15 cellular contexts compared by ENCODE assay signal in genomic region chr3:146421814-146422748, GRCh38. TPM values are rescaled to one million over a fixed set of nuclear protein-coding genes. Genes with fewer than 3 reads are reported as not detected.
DNase-seq lines count a peak whose midpoint lies in the region; ATAC-seq, FAIRE-seq and TF ChIP-seq lines count a peak whose summit lies in the region.
"Had no signal": no experiment of that assay in that cellular context is flagged by ENCODE, and none has a peak within 500 bp of the region (broad histone marks: within the 10 kb centered on the region; RNA-seq: fewer than 3 reads in every experiment).

No MANE protein-coding gene starts in this region.

- no peaks in the 10 kb centered on the region for H4K20me1 ChIP-seq in astrocyte (ENCODE audit: insufficient read depth, low read length)

- H3K9me3 ChIP-seq in astrocyte (ENCODE audit: insufficient read depth, low read depth, low read length) = no peaks in the 10 kb centered on the region
- H3K9me3 ChIP-seq in CD4-positive, alpha-beta T cell (ENCODE audit: control insufficient read depth, low read length) = no peaks in the 10 kb centered on the region

- DNase-seq in HS-27A (ENCODE audit: low read depth) (peak; percentile 39), astrocyte (ENCODE audit: low read depth) (peak; percentile 82), fibroblast of the aortic adventitia (ENCODE audit: low read depth) (peak; percentile 69), smooth muscle cell of the brain vasculature (ENCODE audit: low read depth, low spot score) (peak; percentile 29), NCI-H146 treated with DMSO at 0.1 percent for 48 hours (lab: John Stamatoyannopoulos, UW; ENCODE audit: unreplicated experiment) (no peak), NCI-H2107 (lab: John Stamatoyannopoulos, UW) (no peak)
- no peak for DNase-seq in activated CD4-positive, alpha-beta T cell treated with anti-CD3 and anti-CD28 coated beads for 1 hour
- DNase-seq in CD4-positive, alpha-beta T cell = no peak
- DNase-seq: caudate nucleus, NCI-H1417 treated with DMSO at 0.1 percent for 48 hours, small intestine had no signal

- H3K9me3 Mint-ChIP-seq in astrocyte (ENCODE audit: unreplicated experiment) = no peaks in the 10 kb centered on the region
- no peaks in the 10 kb centered on the region for H3K9me3 Mint-ChIP-seq in CD4-positive, alpha-beta T cell
- H3K9me3 Mint-ChIP-seq: activated T-helper 1 cell treated with anti-CD3 and anti-CD28 coated beads, Interleukin-12 subunit alpha, Interleukin-12 subunit beta, Interleukin-2, Interleukin-4 antibody, amounts not matched to agents 30 ng/mL and 10 ng/mL and 1 ng/mL, durations not matched to agents 14 hours and 24 hours and 36 hours; type B pancreatic cell had no signal

- H3K27ac Mint-ChIP-seq in astrocyte (ENCODE audit: unreplicated experiment) = peak overlapping the region; percentile 94
- H3K27ac Mint-ChIP-seq in CD4-positive, alpha-beta T cell = no peak overlapping the region
- H3K27ac Mint-ChIP-seq: activated T-helper 1 cell treated with anti-CD3 and anti-CD28 coated beads, Interleukin-12 subunit alpha, Interleukin-12 subunit beta, Interleukin-2, Interleukin-4 antibody, amounts not matched to agents 30 ng/mL and 10 ng/mL and 1 ng/mL, durations not matched to agents 14 hours and 24 hours and 36 hours; type B pancreatic cell had no signal

- peak overlapping the region; percentile 44 for H3K4me2 ChIP-seq in astrocyte (ENCODE audit: low read length)

- no peak overlapping the region for H2AFZ ChIP-seq in astrocyte (ENCODE audit: low read depth, low read length)

- CTCF ChIA-PET in CD4-positive, alpha-beta T cell (lab: Charles Lee) = interaction anchor here (0.7 kb wide), 1 partner anchor 271 kb away, joined by 3 read pairs; no protein-coding TSS in a partner anchor

- FAIRE-seq in astrocyte (lab: Jason Lieb, UNC) = peak; percentile 9
- FAIRE-seq: D721Med, islet of Langerhans, small intestine had no signal

- H3K36me3 Mint-ChIP-seq in astrocyte (ENCODE audit: low read depth, unreplicated experiment) = no peaks in the 10 kb centered on the region
- no peaks in the 10 kb centered on the region for H3K36me3 Mint-ChIP-seq in CD4-positive, alpha-beta T cell (ENCODE audit: low read depth)
- H3K36me3 Mint-ChIP-seq: type B pancreatic cell had no signal

- H3K4me1 Mint-ChIP-seq in astrocyte (ENCODE audit: low read depth, unreplicated experiment) = peaks cover 27% of the 10 kb centered on the region
- no peaks in the 10 kb centered on the region for H3K4me1 Mint-ChIP-seq in CD4-positive, alpha-beta T cell (ENCODE audit: low read depth)

- TF ChIP-seq CTCF in astrocyte (IDR thresholded peaks at IDR 0.05; ENCODE audit: insufficient read depth, low read depth, low read length) (no peak), fibroblast of the aortic adventitia (IDR thresholded peaks at IDR 0.05; ENCODE audit: insufficient read depth, low read length) (peak; percentile 32)
- no peak for TF ChIP-seq CTCF in CD4-positive, alpha-beta T cell (IDR thresholded peaks at IDR 0.05)

- H3K27me3 Mint-ChIP-seq in astrocyte (ENCODE audit: low read depth, unreplicated experiment) = no peaks in the 10 kb centered on the region
- peaks cover 11% of the 10 kb centered on the region for H3K27me3 Mint-ChIP-seq in CD4-positive, alpha-beta T cell
- H3K27me3 Mint-ChIP-seq: type B pancreatic cell had no signal

- no peaks in the 10 kb centered on the region for H3K36me3 ChIP-seq in astrocyte (ENCODE audit: insufficient read depth, low read length)

- no peak overlapping the region for H3K9ac ChIP-seq in astrocyte (ENCODE audit: low read length)

- POLR2A ChIA-PET in CD4-positive, alpha-beta T cell (lab: Charles Lee) = no interaction called here

- H3K27me3 ChIP-seq in astrocyte (ENCODE audit: insufficient read depth, low read length) = no peaks in the 10 kb centered on the region
- H3K27me3 ChIP-seq in CD4-positive, alpha-beta T cell (ENCODE audit: control insufficient read depth, insufficient read depth, low read length) = no peaks in the 10 kb centered on the region

- no peak overlapping the region for H3K4me3 Mint-ChIP-seq in astrocyte (ENCODE audit: unreplicated experiment)
- H3K4me3 Mint-ChIP-seq in CD4-positive, alpha-beta T cell = no peak overlapping the region
- H3K4me3 Mint-ChIP-seq: activated T-helper 1 cell treated with anti-CD3 and anti-CD28 coated beads, Interleukin-12 subunit alpha, Interleukin-12 subunit beta, Interleukin-2, Interleukin-4 antibody, amounts not matched to agents 30 ng/mL and 10 ng/mL and 1 ng/mL, durations not matched to agents 14 hours and 24 hours and 36 hours; type B pancreatic cell had no signal

- H3K4me1 ChIP-seq in astrocyte (ENCODE audit: insufficient read depth, low read length) = peaks cover 17% of the 10 kb centered on the region

- no peak overlapping the region for H3K4me3 ChIP-seq in astrocyte (ENCODE audit: insufficient read depth, low read depth, low read length)
- H3K4me3 ChIP-seq in fibroblast of the aortic adventitia (ENCODE audit: low read depth, low read length) = no peak overlapping the region

- peak overlapping the region; percentile 39 for H3K27ac ChIP-seq in astrocyte (ENCODE audit: low read depth, low read length)
- no peak overlapping the region for H3K27ac ChIP-seq in CD4-positive, alpha-beta T cell (ENCODE audit: low read depth, low read length)

- no peaks in the 10 kb centered on the region for H3K79me2 ChIP-seq in astrocyte (ENCODE audit: insufficient read depth, low read length)

- ATAC-seq in CD4-positive, alpha-beta T cell (ENCODE audit: poor library complexity) = no peak

- intact Hi-C loops in CD4-positive, alpha-beta T cell (cut with DNase I, micrococcal nuclease) = no loop called here

RNA-seq across cellular contexts. Expression of gene PLSCR2, which starts 47.3 kb away (rescaled TPM):
- not detected in 2 replicates for total RNA-seq in astrocyte
- total RNA-seq in fibroblast of the aortic adventitia (ENCODE audit: low replicate concordance) = not detected in 2 replicates
- total RNA-seq in CD4-positive, alpha-beta T cell = not detected
- total RNA-seq: activated T-helper 1 cell treated with anti-CD3 and anti-CD28 coated beads, Interleukin-12 subunit alpha, Interleukin-12 subunit beta, Interleukin-2, Interleukin-4 antibody, amounts not matched to agents 30 ng/mL and 10 ng/mL and 1 ng/mL, durations not matched to agents 14 hours and 24 hours and 36 hours had no signal

Comparison
In these comparisons a context has a peak if more than half of its experiments do, and no peak if none do; other contexts are left out.
1. DNase-seq: peak in HS-27A (single experiment), astrocyte (single experiment), fibroblast of the aortic adventitia (single experiment) and smooth muscle cell of the brain vasculature (single experiment); none in activated CD4-positive, alpha-beta T cell treated with anti-CD3 and anti-CD28 coated beads for 1 hour (single experiment), NCI-H146 treated with DMSO at 0.1 percent for 48 hours (single experiment), NCI-H2107 (single experiment) and CD4-positive, alpha-beta T cell (0 of 10).